ENCODE assay signal across 8 cellular contexts in genomic region chr5:180495292-180495691, GRCh38. TPM values are rescaled to one million over a fixed set of nuclear protein-coding genes. Genes with fewer than 3 reads are reported as not detected.
DNase-seq lines count a peak whose midpoint lies in the region; ATAC-seq, FAIRE-seq and TF ChIP-seq lines count a peak whose summit lies in the region.

No MANE protein-coding gene starts in this region.

- H2AFZ ChIP-seq in Loucy (ENCODE audit: low read length): no peak overlapping the region

- H3K36me3 Mint-ChIP-seq in naive thymus-derived CD8-positive, alpha-beta T cell: peaks cover 0 to 17% (median 4%) of the 10 kb centered on the region in 3 donors

- H3K79me2 ChIP-seq in Loucy (ENCODE audit: insufficient read depth, low read length): peaks cover 64% of the 10 kb centered on the region

- no peak for FAIRE-seq in frontal cortex (lab: Jason Lieb, UNC)

- H3K4me1 ChIP-seq in BLaER1 (peaks cover 42% of the 10 kb centered on the region), Loucy (ENCODE audit: insufficient read depth, low read length, poor library complexity, severe bottlenecking) (peaks cover 15% of the 10 kb centered on the region)

- no peaks in the 10 kb centered on the region for H3F3A ChIP-seq in Loucy (ENCODE audit: low read depth)

- H3K4me2 ChIP-seq in BLaER1: peak overlapping the region; percentile 86
- H3K4me2 ChIP-seq in Loucy (ENCODE audit: low read depth, low read length, poor library complexity, severe bottlenecking): peak overlapping the region; percentile 88

- no peak for ATAC-seq in naive thymus-derived CD8-positive, alpha-beta T cell
- ATAC-seq in HG03280 (IDR thresholded peaks at IDR 0.05; ENCODE audit: unreplicated experiment) (no peak), HG02884 (IDR thresholded peaks at IDR 0.05; ENCODE audit: unreplicated experiment) (no peak)

- H3K9ac ChIP-seq in BLaER1 (peak overlapping the region; percentile 99), Loucy (ENCODE audit: low read depth, low read length, poor library complexity, severe bottlenecking) (peak overlapping the region; percentile 76)

- H3K27ac ChIP-seq in BLaER1: peak overlapping the region; percentile 99

- H3K9me3 Mint-ChIP-seq in naive thymus-derived CD8-positive, alpha-beta T cell: no peaks in the 10 kb centered on the region

- POLR2A ChIA-PET in naive thymus-derived CD8-positive, alpha-beta T cell (lab: Charles Lee): interaction anchor here (0.8 to 1.9 kb wide), 5 partner anchors 9 to 203 kb away, joined by 3 to 9 read pairs (median 3); partner anchors contain the start of gene SCGB3A1

- H3K27me3 ChIP-seq in BLaER1 (no peaks in the 10 kb centered on the region), Loucy (ENCODE audit: insufficient read depth, low read length, poor library complexity, severe bottlenecking) (no peaks in the 10 kb centered on the region)

- H3K9me3 ChIP-seq in BLaER1 (no peaks in the 10 kb centered on the region), Loucy (ENCODE audit: insufficient read depth, low read depth, low read length) (no peaks in the 10 kb centered on the region)

- peak overlapping the region; percentile 99 for H3K4me3 ChIP-seq in BLaER1
- H3K4me3 ChIP-seq in Loucy (ENCODE audit: low read length, poor library complexity, severe bottlenecking): peak overlapping the region; percentile 82

- peak overlapping the region in 9 of 10 donors; percentile 16 to 91 (median 88) for H3K27ac Mint-ChIP-seq in naive thymus-derived CD8-positive, alpha-beta T cell

- H3K36me3 ChIP-seq in BLaER1: peaks cover 42% of the 10 kb centered on the region
- H3K36me3 ChIP-seq in Loucy (ENCODE audit: insufficient read depth, low read length): no peaks in the 10 kb centered on the region

- no peaks in the 10 kb centered on the region for H3K27me3 Mint-ChIP-seq in naive thymus-derived CD8-positive, alpha-beta T cell

- H3K4me1 Mint-ChIP-seq in naive thymus-derived CD8-positive, alpha-beta T cell: peaks cover 25 to 62% (median 38%) of the 10 kb centered on the region in 4 donors

- no peaks in the 10 kb centered on the region for H3K9me2 ChIP-seq in Loucy (replicated peaks; ENCODE audit: low read depth, low read length)

- H4K20me1 ChIP-seq in BLaER1: peaks cover 59% of the 10 kb centered on the region
- peaks cover 27% of the 10 kb centered on the region for H4K20me1 ChIP-seq in Loucy (ENCODE audit: insufficient read depth, low read length, poor library complexity, severe bottlenecking)

- TF ChIP-seq CTCF in Loucy (conservative IDR thresholded peaks at IDR 0.05; ENCODE audit: low read length): no peak
- no peak for TF ChIP-seq CTCF in GM10266 (IDR thresholded peaks at IDR 0.05; ENCODE audit: control insufficient read depth, insufficient read depth, low read depth, missing control alignments)

- peak overlapping the region; percentile 62 to 95 (median 86) for H3K4me3 Mint-ChIP-seq in naive thymus-derived CD8-positive, alpha-beta T cell

- peak; percentile 20 for DNase-seq in dermis blood vessel endothelial cell
- DNase-seq in naive thymus-derived CD8-positive, alpha-beta T cell: no peak
- no peak for DNase-seq in GM10266 (ENCODE audit: extremely low spot score)
- no peak for DNase-seq in frontal cortex (ENCODE audit: low spot score in 2 of 2)

RNA-seq across cellular contexts. Expression of gene CNOT6, which starts 1.1 kb away (rescaled TPM):
- 21.6 and 44.6 TPM in 2 replicates for total RNA-seq in dermis blood vessel endothelial cell
- total RNA-seq in naive thymus-derived CD8-positive, alpha-beta T cell: 10 to 100 TPM; 49.4 to 50.7 TPM
- polyA plus RNA-seq in naive thymus-derived CD8-positive, alpha-beta T cell: 10 to 100 TPM in 2 of 3 donors, 1 to 10 TPM in 1; 6.0 to 11.1 (median 10.3) TPM
- total RNA-seq in frontal cortex: 34.6 TPM
